In the genomic region with DNA sequence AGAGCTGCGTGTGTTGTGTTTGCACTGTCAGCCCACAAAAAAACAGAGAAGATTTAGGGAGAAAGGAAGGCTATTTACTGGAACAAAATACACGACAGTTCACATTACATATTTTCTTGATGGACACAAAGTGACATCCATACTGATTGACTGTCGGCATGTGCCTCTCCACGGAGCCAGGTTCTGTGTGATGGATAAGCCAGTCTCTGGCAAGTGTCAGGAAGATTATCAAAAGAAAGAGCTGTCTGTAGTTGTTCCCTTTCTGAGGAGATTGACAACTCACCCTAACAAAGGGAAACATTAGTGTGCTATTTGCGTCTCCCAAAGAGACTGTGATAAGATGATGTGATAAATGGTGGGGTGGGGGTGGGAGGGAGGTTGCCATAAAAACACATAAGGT, we compare ENCODE assay signal across 13 cellular contexts. TPM values are rescaled to one million over a fixed set of nuclear protein-coding genes. Genes with fewer than 3 reads are reported as not detected.
A peak's percentile ranks its signal among the peaks of the same experiment; 100 is the strongest.
DNase-seq lines count a peak whose midpoint lies in the region; ATAC-seq and TF ChIP-seq lines count a peak whose summit lies in the region.
"Had no signal": no experiment of that assay in that cellular context is flagged by ENCODE, and none has a peak within 500 bp of the region (broad histone marks: within the 10 kb centered on the region; RNA-seq: fewer than 3 reads in every experiment).

No MANE protein-coding gene starts in this region.

- H3K4me3 Mint-ChIP-seq in neural progenitor cell = no peak overlapping the region
- H3K4me3 Mint-ChIP-seq: CD4-positive, alpha-beta memory T cell; H9 had no signal

- H3K9me3 ChIP-seq in Panc1 (ENCODE audit: control insufficient read depth, insufficient read depth, low read depth, low read length) (no peaks in the 10 kb centered on the region), hepatocyte (ENCODE audit: low read depth) (no peaks in the 10 kb centered on the region), neural progenitor cell (ENCODE audit: low read depth) (no peaks in the 10 kb centered on the region), ascending aorta (no peaks in the 10 kb centered on the region)
- H3K9me3 ChIP-seq: BE2C had no signal

- H3K4me1 ChIP-seq in Panc1 (ENCODE audit: control insufficient read depth, insufficient read depth, low read length) (0 out of 2 replicates have a peak, but pooled peaks cover 3% of the 10 kb centered on the region), hepatocyte (ENCODE audit: insufficient read depth) (no peaks in the 10 kb centered on the region), neural progenitor cell (peaks cover 33% of the 10 kb centered on the region), ascending aorta (no peaks in the 10 kb centered on the region)
- H3K4me1 ChIP-seq: BE2C had no signal

- H3K79me2 ChIP-seq in hepatocyte (no peaks in the 10 kb centered on the region), neural progenitor cell (ENCODE audit: low read depth) (no peaks in the 10 kb centered on the region)

- no peaks in the 10 kb centered on the region for H3K36me3 ChIP-seq in Panc1 (ENCODE audit: control insufficient read depth, insufficient read depth, low read length)
- no peaks in the 10 kb centered on the region for H3K36me3 ChIP-seq in hepatocyte (replicated peaks; ENCODE audit: insufficient read depth, low read depth)
- H3K36me3 ChIP-seq in neural progenitor cell = no peaks in the 10 kb centered on the region
- no peaks in the 10 kb centered on the region for H3K36me3 ChIP-seq in ascending aorta
- H3K36me3 ChIP-seq: BE2C had no signal

- H3K36me3 Mint-ChIP-seq in neural progenitor cell = peaks cover 2% of the 10 kb centered on the region
- H3K36me3 Mint-ChIP-seq: CD4-positive, alpha-beta memory T cell had no signal

- H3K27ac ChIP-seq in Panc1 (ENCODE audit: low read length) (peak overlapping the region; percentile 55; the same call in 1 of the 2 replicates), hepatocyte (no peak overlapping the region), neural progenitor cell (no peak overlapping the region), RWPE1 (no peak overlapping the region), ascending aorta (no peak overlapping the region)
- H3K27ac ChIP-seq: C4-2B, GM23248 had no signal

- in situ Hi-C loops in Panc1 (cut with HindIII; ENCODE audit: low pct_unique_long_range_greater_than_20kb, low sequenced_read_pairs) = no loop called here

- no peaks in the 10 kb centered on the region for H3K9me2 ChIP-seq in hepatocyte (replicated peaks; ENCODE audit: insufficient read depth)

- no peaks in the 10 kb centered on the region for H4K20me1 ChIP-seq in hepatocyte (ENCODE audit: insufficient read depth, poor library complexity, severe bottlenecking)
- H4K20me1 ChIP-seq in neural progenitor cell (ENCODE audit: low read depth) = no peaks in the 10 kb centered on the region

- H3K27me3 Mint-ChIP-seq in neural progenitor cell (ENCODE audit: insufficient read depth, low read depth) = peaks cover 8% of the 10 kb centered on the region

- H3K27ac Mint-ChIP-seq in neural progenitor cell = peak overlapping the region; percentile 68
- H3K27ac Mint-ChIP-seq: CD4-positive, alpha-beta memory T cell had no signal

- peak overlapping the region; percentile 14 for H3K4me2 ChIP-seq in hepatocyte
- H3K4me2 ChIP-seq in neural progenitor cell = no peak overlapping the region

- no peaks in the 10 kb centered on the region for H3K9me3 Mint-ChIP-seq in neural progenitor cell
- H3K9me3 Mint-ChIP-seq: CD4-positive, alpha-beta memory T cell; H9 had no signal

- H3K4me1 Mint-ChIP-seq in neural progenitor cell = peaks cover 31% of the 10 kb centered on the region
- H3K4me1 Mint-ChIP-seq: CD4-positive, alpha-beta memory T cell had no signal

- 16% methylated on average over 5 of the region's 5 CpGs for WGBS in hepatocyte (ENCODE audit: low lambda C conversion rate, missing lambda C conversion rate)

- DNase-seq in ELF-1 (ENCODE audit: low read depth, low spot score) = peak; percentile 26
- DNase-seq in Panc1 (ENCODE audit: low read depth, low spot score) = no peak
- DNase-seq in hepatocyte (ENCODE audit: low spot score) = no peak
- DNase-seq in neural progenitor cell (ENCODE audit: low spot score) = no peak
- DNase-seq in RWPE1 (ENCODE audit: low spot score) = no peak
- DNase-seq in stimulated activated naive CD4-positive, alpha-beta T cell (lab: John Stamatoyannopoulos, UW) = no peak
- DNase-seq in ascending aorta (ENCODE audit: low spot score in 2 of 2) = no peak
- DNase-seq: BE2C; CD4-positive, alpha-beta memory T cell; DMS79; GM23248; H9 had no signal

- no TSS peak for BruUV-seq in Panc1 (replicated peaks; lab: Mats Ljungman, UMichigan)

- H2AFZ ChIP-seq in hepatocyte (peak overlapping the region; percentile 19), neural progenitor cell (replicated peaks) (peak overlapping the region; percentile 67)
- H2AFZ ChIP-seq: GM23248 had no signal

- no peak for TF ChIP-seq CTCF in Panc1 (IDR thresholded peaks at IDR 0.05)
- no peak for TF ChIP-seq CTCF in hepatocyte (IDR thresholded peaks at IDR 0.05; ENCODE audit: poor library complexity)
- TF ChIP-seq CTCF in neural progenitor cell (IDR thresholded peaks at IDR 0.05) = no peak
- no peak for TF ChIP-seq CTCF in RWPE1 (conservative IDR thresholded peaks at IDR 0.05; ENCODE audit: low read depth)
- no peak for TF ChIP-seq CTCF in ascending aorta (IDR thresholded peaks at IDR 0.05)

- no peak overlapping the region for H3K4me3 ChIP-seq in Panc1 (ENCODE audit: low read depth in 2 of 2, low read length in 2 of 2)
- H3K4me3 ChIP-seq in hepatocyte = no peak overlapping the region
- H3K4me3 ChIP-seq in neural progenitor cell = no peak overlapping the region
- no peak overlapping the region for H3K4me3 ChIP-seq in ascending aorta
- H3K4me3 ChIP-seq: GM23248 had no signal

- no peaks in the 10 kb centered on the region for H3K27me3 ChIP-seq in Panc1 (ENCODE audit: control insufficient read depth, insufficient read depth, low read length)
- H3K27me3 ChIP-seq in hepatocyte = peaks cover 7% of the 10 kb centered on the region
- H3K27me3 ChIP-seq in neural progenitor cell = no peaks in the 10 kb centered on the region
- no peaks in the 10 kb centered on the region for H3K27me3 ChIP-seq in ascending aorta

- intact Hi-C loops in Panc1 (cut with micrococcal nuclease; ENCODE audit: unreplicated experiment) (no loop called here), ascending aorta (cut with DNase I) (no loop called here)

- H3F3A ChIP-seq in neural progenitor cell (ENCODE audit: low read depth) = no peaks in the 10 kb centered on the region

- CTCF ChIA-PET in Panc1 (lab: Charles Lee) (interaction anchor here (0.6 kb wide), 1 partner anchor 1148 kb away, joined by 3 read pairs; no protein-coding TSS in a partner anchor), RWPE1 (lab: Yijun Ruan, JAX) (interaction anchor here (1.3 kb wide), 1 partner anchor 55 kb away, joined by 3 read pairs; no protein-coding TSS in a partner anchor)

- POLR2A ChIA-PET in Panc1 (lab: Charles Lee) (no interaction called here), RWPE1 (lab: Yijun Ruan, JAX; ENCODE audit: low non-redundant PET) (no interaction called here)

- no peak for ATAC-seq in Panc1

- no peak overlapping the region for H3K9ac ChIP-seq in neural progenitor cell
- H3K9ac ChIP-seq: GM23248 had no signal

RNA-seq across cellular contexts. Expression of a gene that starts 39.9 kb away (rescaled TPM):
- total RNA-seq in Panc1 (2021; ENCODE audit: unreplicated experiment) = 60.5 TPM
- polyA plus RNA-seq in Panc1 (2012; ENCODE audit: insufficient read length) = 38.8 TPM
- total RNA-seq in hepatocyte = 8.7 and 11.4 TPM in 2 replicates
- 4.9 and 6.0 TPM in 2 replicates for polyA plus RNA-seq in hepatocyte
- total RNA-seq in neural progenitor cell (ENCODE audit: low replicate concordance) = 31.4 and 36.8 TPM in 2 replicates
- not detected for total RNA-seq in ascending aorta
